In genomic region chr1:53107090-53107489, GRCh38 we compare ENCODE assay signal across 16 cellular contexts. TPM values are rescaled to one million over a fixed set of nuclear protein-coding genes. Genes with fewer than 3 reads are reported as not detected.
DNase-seq lines count a peak whose midpoint lies in the region; ATAC-seq, FAIRE-seq and TF ChIP-seq lines count a peak whose summit lies in the region.
"Had no signal": no experiment of that assay in that cellular context is flagged by ENCODE, and none has a peak within 500 bp of the region (broad histone marks: within the 10 kb centered on the region; RNA-seq: fewer than 3 reads in every experiment).

No MANE protein-coding gene starts in this region.

- TF ChIP-seq CTCF in C4-2B (conservative IDR thresholded peaks at IDR 0.05) (no peak), astrocyte (IDR thresholded peaks at IDR 0.05; ENCODE audit: insufficient read depth, low read depth, low read length) (no peak)

- H3K4me3 Mint-ChIP-seq in astrocyte (ENCODE audit: unreplicated experiment): no peak overlapping the region
- H3K4me3 Mint-ChIP-seq in natural killer cell treated with Interleukin-12 subunit alpha and Interleukin-12 subunit beta and Interleukin-15 and Interleukin-18, amount 100 ng/mL, for 72 hours: peak overlapping the region; percentile 25
- H3K4me3 Mint-ChIP-seq: CD4-positive, CD25-positive, alpha-beta regulatory T cell had no signal

- H2AFZ ChIP-seq in astrocyte (ENCODE audit: low read depth, low read length): no peak overlapping the region

- H4K20me1 ChIP-seq in astrocyte (ENCODE audit: insufficient read depth, low read length): no peaks in the 10 kb centered on the region

- peaks cover 5% of the 10 kb centered on the region for H3K9me3 ChIP-seq in astrocyte (ENCODE audit: insufficient read depth, low read depth, low read length)
- H3K9me3 ChIP-seq in MG63: peaks cover 6% of the 10 kb centered on the region

- no peak overlapping the region for H3K27ac Mint-ChIP-seq in astrocyte (ENCODE audit: unreplicated experiment)
- H3K27ac Mint-ChIP-seq in natural killer cell treated with Interleukin-12 subunit alpha and Interleukin-12 subunit beta and Interleukin-15 and Interleukin-18, amount 100 ng/mL, for 72 hours: no peak overlapping the region
- H3K27ac Mint-ChIP-seq: CD4-positive, CD25-positive, alpha-beta regulatory T cell had no signal

- H3K27ac ChIP-seq in C4-2B: peak overlapping the region; percentile 30; the same call in 1 of the 2 replicates
- H3K27ac ChIP-seq in astrocyte (ENCODE audit: low read depth, low read length): no peak overlapping the region
- H3K27ac ChIP-seq: HL-60, KMS-11, SK-N-MC had no signal

- H3K4me1 ChIP-seq in astrocyte (ENCODE audit: insufficient read depth, low read length): peaks cover 28% of the 10 kb centered on the region

- peaks cover 8% of the 10 kb centered on the region for H3K36me3 Mint-ChIP-seq in astrocyte (ENCODE audit: low read depth, unreplicated experiment)
- H3K36me3 Mint-ChIP-seq in natural killer cell treated with Interleukin-12 subunit alpha and Interleukin-12 subunit beta and Interleukin-15 and Interleukin-18, amount 100 ng/mL, for 72 hours: no peaks in the 10 kb centered on the region
- H3K36me3 Mint-ChIP-seq: CD4-positive, CD25-positive, alpha-beta regulatory T cell had no signal

- H3K79me2 ChIP-seq in astrocyte (ENCODE audit: insufficient read depth, low read length): no peaks in the 10 kb centered on the region

- peaks cover 26% of the 10 kb centered on the region for H3K4me1 Mint-ChIP-seq in astrocyte (ENCODE audit: low read depth, unreplicated experiment)
- H3K4me1 Mint-ChIP-seq in natural killer cell treated with Interleukin-12 subunit alpha and Interleukin-12 subunit beta and Interleukin-15 and Interleukin-18, amount 100 ng/mL, for 72 hours (ENCODE audit: low read depth in 2 of 2): peaks cover 32 to 44% of the 10 kb centered on the region in 2 donors

- H3K9me3 Mint-ChIP-seq in astrocyte (ENCODE audit: unreplicated experiment): peaks cover 22% of the 10 kb centered on the region
- no peaks in the 10 kb centered on the region for H3K9me3 Mint-ChIP-seq in natural killer cell treated with Interleukin-12 subunit alpha and Interleukin-12 subunit beta and Interleukin-15 and Interleukin-18, amount 100 ng/mL, for 72 hours

- H3K27me3 ChIP-seq in astrocyte (ENCODE audit: insufficient read depth, low read length): peaks cover 2% of the 10 kb centered on the region
- H3K27me3 ChIP-seq in MG63: no peaks in the 10 kb centered on the region

- peak overlapping the region; percentile 23 for H3K4me3 ChIP-seq in Jurkat, Clone E6-1 (ENCODE audit: low read length)
- no peak overlapping the region for H3K4me3 ChIP-seq in astrocyte (ENCODE audit: insufficient read depth, low read depth, low read length)
- H3K4me3 ChIP-seq in MG63: no peak overlapping the region

- H3K27me3 Mint-ChIP-seq in astrocyte (ENCODE audit: low read depth, unreplicated experiment): no peaks in the 10 kb centered on the region
- H3K27me3 Mint-ChIP-seq in natural killer cell treated with Interleukin-12 subunit alpha and Interleukin-12 subunit beta and Interleukin-15 and Interleukin-18, amount 100 ng/mL, for 72 hours: peaks cover 0 to 3% of the 10 kb centered on the region in 2 donors
- H3K27me3 Mint-ChIP-seq: CD4-positive, CD25-positive, alpha-beta regulatory T cell had no signal

- H3K9ac ChIP-seq in astrocyte (ENCODE audit: low read length): no peak overlapping the region
- H3K9ac ChIP-seq: KMS-11 had no signal

- no peak for ATAC-seq in natural killer cell treated with Interleukin-12 subunit alpha and Interleukin-12 subunit beta and Interleukin-15 and Interleukin-18, amount 100 ng/mL, for 72 hours
- ATAC-seq in HG03342 (IDR thresholded peaks at IDR 0.05; ENCODE audit: unreplicated experiment): no peak

- no peaks in the 10 kb centered on the region for H3K36me3 ChIP-seq in astrocyte (ENCODE audit: insufficient read depth, low read length)
- H3K36me3 ChIP-seq in MG63: no peaks in the 10 kb centered on the region

- peak overlapping the region; percentile 25 for H3K4me2 ChIP-seq in astrocyte (ENCODE audit: low read length)
- H3K4me2 ChIP-seq: KMS-11 had no signal

- DNase-seq in Jurkat, Clone E6-1 (ENCODE audit: low read depth, low spot score): no peak
- DNase-seq in astrocyte (ENCODE audit: low read depth): no peak
- DNase-seq in natural killer cell treated with Interleukin-12 subunit alpha and Interleukin-12 subunit beta and Interleukin-15 and Interleukin-18, amount 100 ng/mL, for 72 hours (ENCODE audit: low spot score): no peak
- DNase-seq in MG63: no peak
- DNase-seq in OCI-M2 (lab: John Stamatoyannopoulos, UW; ENCODE audit: unreplicated experiment): no peak
- DNase-seq: AML-193; CD4-positive, CD25-positive, alpha-beta regulatory T cell; DMS79 had no signal

- FAIRE-seq in astrocyte (lab: Jason Lieb, UNC): no peak
- FAIRE-seq: G401.6, GM12891 had no signal

RNA-seq across cellular contexts. Expression of gene SLC1A7, which starts 35.3 kb away (rescaled TPM):
- polyA plus RNA-seq in Jurkat, Clone E6-1 (2012; ENCODE audit: insufficient read depth, insufficient read length): not detected
- not detected in 2 replicates for total RNA-seq in astrocyte
- 1 to 10 TPM in 1 of 2 donors, under 1 TPM in 1; 0.29 to 1.1 TPM for total RNA-seq in natural killer cell treated with Interleukin-12 subunit alpha and Interleukin-12 subunit beta and Interleukin-15 and Interleukin-18, amount 100 ng/mL, for 72 hours
- total RNA-seq in MG63 (2014; rRNA removed; shearing (Covaris generic); ENCODE audit: low replicate concordance): not detected in 2 replicates
- total RNA-seq: A673; CD4-positive, CD25-positive, alpha-beta regulatory T cell had no signal
- polyA plus RNA-seq: CD4-positive, CD25-positive, alpha-beta regulatory T cell had no signal

RNA-seq across cellular contexts. Expression of gene PODN, which starts 45.1 kb away (rescaled TPM):
- not detected for polyA plus RNA-seq in Jurkat, Clone E6-1 (2012; ENCODE audit: insufficient read depth, insufficient read length)
- 1.9 and 2.6 TPM in 2 replicates for total RNA-seq in astrocyte
- total RNA-seq in natural killer cell treated with Interleukin-12 subunit alpha and Interleukin-12 subunit beta and Interleukin-15 and Interleukin-18, amount 100 ng/mL, for 72 hours: not detected
- total RNA-seq in MG63 (2014; rRNA removed; shearing (Covaris generic); ENCODE audit: low replicate concordance): 0.10 TPM in 1 of 2 replicates, not detected in the other
- total RNA-seq: A673; CD4-positive, CD25-positive, alpha-beta regulatory T cell had no signal
- polyA plus RNA-seq: CD4-positive, CD25-positive, alpha-beta regulatory T cell had no signal
